ENCODE assay signal across 22 cellular contexts in genomic region chr3:102400766-102401165, GRCh38. TPM values are rescaled to one million over a fixed set of nuclear protein-coding genes. Genes with fewer than 3 reads are reported as not detected.
DNase-seq lines count a peak whose midpoint lies in the region; ATAC-seq, FAIRE-seq and TF ChIP-seq lines count a peak whose summit lies in the region.
"Had no signal": no experiment of that assay in that cellular context is flagged by ENCODE, and none has a peak within 500 bp of the region (broad histone marks: within the 10 kb centered on the region; RNA-seq: fewer than 3 reads in every experiment).

No MANE protein-coding gene starts in this region.

- H3K36me3 ChIP-seq in PC-3 (ENCODE audit: low read depth, low read length): no peaks in the 10 kb centered on the region
- no peaks in the 10 kb centered on the region for H3K36me3 ChIP-seq in bronchial epithelial cell (ENCODE audit: control insufficient read depth, insufficient read depth, low read length)
- H3K36me3 ChIP-seq in neural progenitor cell: no peaks in the 10 kb centered on the region
- no peaks in the 10 kb centered on the region for H3K36me3 ChIP-seq in heart right ventricle
- H3K36me3 ChIP-seq: BE2C, MG63 had no signal

- peaks cover 4% of the 10 kb centered on the region for H3K9me3 Mint-ChIP-seq in neural progenitor cell
- H3K9me3 Mint-ChIP-seq: activated CD4-positive, alpha-beta memory T cell treated with anti-CD3 and anti-CD28 coated beads, Interleukin-2, amount 10 ng/mL, durations not matched to agents 7 days and 5 days; activated T-helper 17 cell treated with anti-CD3 and anti-CD28 coated beads, Interleukin-2, amount 50 U/mL, for 72 hours; mesothelial cell of epicardium had no signal

- H3K27me3 ChIP-seq in PC-3 (ENCODE audit: low read length): no peaks in the 10 kb centered on the region
- H3K27me3 ChIP-seq in bronchial epithelial cell (ENCODE audit: control insufficient read depth, insufficient read depth, low read length): no peaks in the 10 kb centered on the region
- H3K27me3 ChIP-seq in neural progenitor cell: no peaks in the 10 kb centered on the region
- H3K27me3 ChIP-seq in heart right ventricle: no peaks in the 10 kb centered on the region
- H3K27me3 ChIP-seq: BE2C, MG63 had no signal

- H3K4me2 ChIP-seq in PC-3 (ENCODE audit: low read length) (peak overlapping the region; percentile 55), neural progenitor cell (peak overlapping the region; percentile 29)

- no TSS peak for BruUV-seq in PC-3 (replicated peaks; lab: Mats Ljungman, UMichigan)

- H2AFZ ChIP-seq in PC-3 (ENCODE audit: low read length) (peak overlapping the region; percentile 49), neural progenitor cell (replicated peaks) (no peak overlapping the region)

- H3K4me1 ChIP-seq in PC-3 (ENCODE audit: insufficient read depth, low read length): peaks cover 34% of the 10 kb centered on the region
- H3K4me1 ChIP-seq in neural progenitor cell: peaks cover 19% of the 10 kb centered on the region
- no peaks in the 10 kb centered on the region for H3K4me1 ChIP-seq in heart right ventricle
- H3K4me1 ChIP-seq: BE2C had no signal

- H3K79me2 ChIP-seq in PC-3 (ENCODE audit: low read length): no peaks in the 10 kb centered on the region
- H3K79me2 ChIP-seq in neural progenitor cell (ENCODE audit: low read depth): no peaks in the 10 kb centered on the region

- ATAC-seq in PC-3 (peak; percentile 94), GM19455 (IDR thresholded peaks at IDR 0.05; ENCODE audit: unreplicated experiment) (no peak), heart right ventricle (no peak), HG03196 (IDR thresholded peaks at IDR 0.05; ENCODE audit: unreplicated experiment) (no peak)
- ATAC-seq: activated T-helper 17 cell treated with anti-CD3 and anti-CD28 coated beads, Interleukin-2, amount 50 U/mL, for 72 hours had no signal

- no peaks in the 10 kb centered on the region for H3K36me3 Mint-ChIP-seq in neural progenitor cell
- H3K36me3 Mint-ChIP-seq: mesothelial cell of epicardium had no signal

- peaks cover 6% of the 10 kb centered on the region for H3K4me1 Mint-ChIP-seq in neural progenitor cell
- H3K4me1 Mint-ChIP-seq: activated CD4-positive, alpha-beta memory T cell treated with anti-CD3 and anti-CD28 coated beads, Interleukin-2, amount 10 ng/mL, durations not matched to agents 7 days and 5 days; activated T-helper 17 cell treated with anti-CD3 and anti-CD28 coated beads, Interleukin-2, amount 50 U/mL, for 72 hours; mesothelial cell of epicardium had no signal

- H4K20me1 ChIP-seq in PC-3 (ENCODE audit: low read length): no peaks in the 10 kb centered on the region
- no peaks in the 10 kb centered on the region for H4K20me1 ChIP-seq in neural progenitor cell (ENCODE audit: low read depth)

- CTCF ChIA-PET in PC-3 (lab: Charles Lee): no interaction called here

- peak overlapping the region; percentile 36; the same call in 1 of the 2 replicates for H3K9ac ChIP-seq in PC-3 (ENCODE audit: low read length)
- H3K9ac ChIP-seq in neural progenitor cell: no peak overlapping the region

- POLR2A ChIA-PET in PC-3 (lab: Charles Lee; ENCODE audit: unreplicated experiment): interaction anchor here (0.6 to 0.7 kb wide), 2 partner anchors 84 to 163 kb away, joined by 3 to 5 read pairs; no protein-coding TSS in a partner anchor

- no peaks in the 10 kb centered on the region for H3K27me3 Mint-ChIP-seq in neural progenitor cell (ENCODE audit: insufficient read depth, low read depth)

- H3K4me3 Mint-ChIP-seq in neural progenitor cell: no peak overlapping the region
- H3K4me3 Mint-ChIP-seq: activated CD4-positive, alpha-beta memory T cell treated with anti-CD3 and anti-CD28 coated beads, Interleukin-2, amount 10 ng/mL, durations not matched to agents 7 days and 5 days; activated T-helper 17 cell treated with anti-CD3 and anti-CD28 coated beads, Interleukin-2, amount 50 U/mL, for 72 hours; mesothelial cell of epicardium had no signal

- H3K9me2 ChIP-seq in PC-3 (replicated peaks; ENCODE audit: low read length): no peaks in the 10 kb centered on the region

- WGBS in heart right ventricle, 2 donors: 76 to 83% methylated on average over 2 of the region's 2 CpGs

- no peaks in the 10 kb centered on the region for H3K9me3 ChIP-seq in PC-3 (ENCODE audit: low read length)
- peaks cover 2% of the 10 kb centered on the region for H3K9me3 ChIP-seq in neural progenitor cell (ENCODE audit: low read depth)
- peaks cover 0 to 2% (median 0%) of the 10 kb centered on the region in 11 donors for H3K9me3 ChIP-seq in heart right ventricle
- H3K9me3 ChIP-seq: BE2C, MG63 had no signal

- peak overlapping the region; percentile 10; the same call in 1 of the 2 replicates for H3K4me3 ChIP-seq in PC-3 (ENCODE audit: low read length)
- H3K4me3 ChIP-seq in bronchial epithelial cell (ENCODE audit: low read depth, low read length): no peak overlapping the region
- no peak overlapping the region for H3K4me3 ChIP-seq in neural progenitor cell
- no peak overlapping the region for H3K4me3 ChIP-seq in heart right ventricle
- H3K4me3 ChIP-seq: dorsolateral prefrontal cortex, MG63 had no signal

- no peak overlapping the region for H3K27ac Mint-ChIP-seq in neural progenitor cell
- H3K27ac Mint-ChIP-seq: activated CD4-positive, alpha-beta memory T cell treated with anti-CD3 and anti-CD28 coated beads, Interleukin-2, amount 10 ng/mL, durations not matched to agents 7 days and 5 days; activated T-helper 17 cell treated with anti-CD3 and anti-CD28 coated beads, Interleukin-2, amount 50 U/mL, for 72 hours; mesothelial cell of epicardium had no signal

- intact Hi-C loops in PC-3 (cut with micrococcal nuclease): loop anchor here (1.0 to 10.0 kb wide), 4 partner anchors 46 to 162 kb away; no protein-coding TSS in a partner anchor
- intact Hi-C loops in heart right ventricle (cut with DNase I): no loop called here

- DNase-seq in EL: peak; percentile 16
- DNase-seq in PC-3: peak; percentile 94
- peak; percentile 86 for DNase-seq in bronchial epithelial cell (ENCODE audit: low read depth)
- no peak for DNase-seq in neural progenitor cell (ENCODE audit: low spot score)
- DNase-seq in GF-D8 (lab: John Stamatoyannopoulos, UW): no peak
- DNase-seq in heart right ventricle: no peak
- DNase-seq: activated CD4-positive, alpha-beta memory T cell treated with anti-CD3 and anti-CD28 coated beads, Interleukin-2, amount 10 ng/mL, durations not matched to agents 7 days and 5 days; anterior cingulate cortex; BE2C; DND-41; dorsolateral prefrontal cortex; foreskin melanocyte; MG63; NCI-H2029 treated with DMSO at 0.1 percent for 48 hours; NCI-H82; Right ventricle myocardium superior had no signal

- FAIRE-seq in bronchial epithelial cell (lab: Jason Lieb, UNC): no peak
- FAIRE-seq: TTC549 had no signal

- H3F3A ChIP-seq in PC-3 (ENCODE audit: low read length, unreplicated experiment) (peaks cover 6% of the 10 kb centered on the region), neural progenitor cell (ENCODE audit: low read depth) (no peaks in the 10 kb centered on the region)

- TF ChIP-seq CTCF in PC-3 (conservative IDR thresholded peaks at IDR 0.05; ENCODE audit: low read depth, low read length): no peak
- no peak for TF ChIP-seq CTCF in bronchial epithelial cell (IDR thresholded peaks at IDR 0.05; ENCODE audit: insufficient read depth, low read length, severe bottlenecking)
- no peak for TF ChIP-seq CTCF in neural progenitor cell (IDR thresholded peaks at IDR 0.05)
- TF ChIP-seq CTCF in heart right ventricle (IDR thresholded peaks at IDR 0.05): no peak

- H3K27ac ChIP-seq in PC-3 (ENCODE audit: low read length) (peak overlapping the region; percentile 86), neural progenitor cell (peak overlapping the region; percentile 0), heart right ventricle (no peak overlapping the region)
- H3K27ac ChIP-seq: dorsolateral prefrontal cortex had no signal

RNA-seq across cellular contexts. Expression of gene ZPLD1, which starts 34.0 kb away (rescaled TPM):
- total RNA-seq in PC-3 (2014; rRNA removed) (0.15 TPM in 1 of 2 replicates, not detected in the other), bronchial epithelial cell (2.6 and 3.9 TPM in 2 replicates), neural progenitor cell (ENCODE audit: low replicate concordance) (0.28 and 0.31 TPM in 2 replicates), heart right ventricle (not detected)
- under 1 TPM in 1 of 2 donors, not detected in 1; 0.04 TPM for polyA plus RNA-seq in heart right ventricle
- total RNA-seq: activated CD4-positive, alpha-beta memory T cell treated with anti-CD3 and anti-CD28 coated beads, Interleukin-2, amount 10 ng/mL, durations not matched to agents 7 days and 5 days; omental fat pad; Right ventricle myocardium superior had no signal

Comparison
In these comparisons a context has a peak if more than half of its experiments do, and no peak if none do; other contexts are left out.
1. DNase-seq: peak in EL (single experiment), PC-3 (single experiment) and bronchial epithelial cell (single experiment); none in neural progenitor cell (single experiment), GF-D8 (single experiment) and heart right ventricle (0 of 2).
2. H3K27ac ChIP-seq: peak in PC-3 (single experiment) and neural progenitor cell (single experiment); none in heart right ventricle (0 of 10).